In genomic region chr7:27615420-27616185, GRCh38 we compare ENCODE assay signal across 27 cellular contexts.
"Had no signal": no experiment of that assay in that cellular context is flagged by ENCODE, and none has a peak within 500 bp of the region (broad histone marks: within the 10 kb centered on the region; RNA-seq: fewer than 3 reads in every experiment).

No MANE protein-coding gene starts in this region.

- H3K36me3 ChIP-seq: neutrophil, ovary, right lobe of liver had no signal

- H3K27ac ChIP-seq: neutrophil, ovary, testis, transverse colon had no signal

- H3K4me3 ChIP-seq: ovary, right lobe of liver, testis, transverse colon had no signal

- H3K4me1 ChIP-seq: testis, transverse colon had no signal

- H3K27me3 Mint-ChIP-seq: activated CD4-positive, alpha-beta memory T cell treated with anti-CD3 and anti-CD28 coated beads for 36 hours; activated CD4-positive, alpha-beta T cell treated with anti-CD3 and anti-CD28 coated beads, Interleukin-2, amount 10 ng/mL, durations not matched to agents 24 days and 14 days; activated T-helper 17 cell treated with anti-CD3 and anti-CD28 coated beads, Interleukin-2, amount 50 U/mL, for 72 hours; central memory CD8-positive, alpha-beta T cell; dendritic cell treated with granulocyte-macrophage colony-stimulating factor and Interleukin-4, amounts not matched to agents 40 ng/mL and 50 ng/mL, for 4 days; progenitor cell of endocrine pancreas had no signal

- DNase-seq: activated CD4-positive, alpha-beta memory T cell treated with anti-CD3 and anti-CD28 coated beads for 36 hours; activated CD4-positive, alpha-beta T cell treated with anti-CD3 and anti-CD28 coated beads, Interleukin-2, amount 10 ng/mL, durations not matched to agents 24 days and 14 days; activated CD4-positive, CD25-positive, alpha-beta regulatory T cell treated with anti-CD3 and anti-CD28 coated beads, Interleukin-2, amount 50 U/mL, for 72 hours; activated CD8-positive, alpha-beta memory T cell treated with anti-CD3 and anti-CD28 coated beads, Interleukin-2, amount 50 U/mL, for 48 hours; activated gamma-delta T cell treated with Interleukin-2 at 50 U/mL for 16 hours; activated naive CD4-positive, alpha-beta T cell treated with anti-CD3 and anti-CD28 coated beads, Interleukin-2, amount 50 U/mL, for 16 hours; activated T-cell treated with anti-CD3 and anti-CD28 coated beads, Interleukin-2, amount 50 U/mL, for 4 hours; amniotic stem cell; endodermal cell; foreskin fibroblast; head of caudate nucleus; hippocampal formation; left cardiac atrium; left ventricle myocardium superior; ovary; right lobe of liver; stimulated activated CD4-positive, alpha-beta T cell treated with anti-CD3 and anti-CD28 coated beads, Interleukin-4, amount 100 ng/mL, for 1 hour; stimulated activated naive CD8-positive, alpha-beta T cell treated with anti-CD3 and anti-CD28 coated beads, Interleukin-15, Interleukin-2, amounts not matched to agents 100 U/mL and 50 U/mL, for 24 hours; T1000; testis; transverse colon had no signal

- H3K4me3 Mint-ChIP-seq: activated CD4-positive, alpha-beta memory T cell treated with anti-CD3 and anti-CD28 coated beads for 36 hours; activated CD4-positive, alpha-beta T cell treated with anti-CD3 and anti-CD28 coated beads, Interleukin-2, amount 10 ng/mL, durations not matched to agents 24 days and 14 days; activated T-cell treated with anti-CD3 and anti-CD28 coated beads, Interleukin-2, amount 50 U/mL, for 4 hours; activated T-helper 17 cell treated with anti-CD3 and anti-CD28 coated beads, Interleukin-2, amount 50 U/mL, for 72 hours; central memory CD8-positive, alpha-beta T cell; dendritic cell treated with granulocyte-macrophage colony-stimulating factor and Interleukin-4, amounts not matched to agents 40 ng/mL and 50 ng/mL, for 4 days; endodermal cell; nephron had no signal

- H3K9me3 ChIP-seq: testis had no signal

- H3K27ac Mint-ChIP-seq: activated CD4-positive, alpha-beta memory T cell treated with anti-CD3 and anti-CD28 coated beads for 36 hours; activated CD4-positive, alpha-beta T cell treated with anti-CD3 and anti-CD28 coated beads, Interleukin-2, amount 10 ng/mL, durations not matched to agents 24 days and 14 days; activated T-helper 17 cell treated with anti-CD3 and anti-CD28 coated beads, Interleukin-2, amount 50 U/mL, for 72 hours; dendritic cell treated with granulocyte-macrophage colony-stimulating factor and Interleukin-4, amounts not matched to agents 40 ng/mL and 50 ng/mL, for 4 days; endodermal cell; nephron; progenitor cell of endocrine pancreas had no signal

- H3K27me3 ChIP-seq: neutrophil, ovary, right lobe of liver, testis, transverse colon had no signal

- H3K4me1 Mint-ChIP-seq: activated CD4-positive, alpha-beta T cell treated with anti-CD3 and anti-CD28 coated beads, Interleukin-2, amount 10 ng/mL, durations not matched to agents 24 days and 14 days; activated T-helper 17 cell treated with anti-CD3 and anti-CD28 coated beads, Interleukin-2, amount 50 U/mL, for 72 hours; central memory CD8-positive, alpha-beta T cell had no signal
